In the genomic region with DNA sequence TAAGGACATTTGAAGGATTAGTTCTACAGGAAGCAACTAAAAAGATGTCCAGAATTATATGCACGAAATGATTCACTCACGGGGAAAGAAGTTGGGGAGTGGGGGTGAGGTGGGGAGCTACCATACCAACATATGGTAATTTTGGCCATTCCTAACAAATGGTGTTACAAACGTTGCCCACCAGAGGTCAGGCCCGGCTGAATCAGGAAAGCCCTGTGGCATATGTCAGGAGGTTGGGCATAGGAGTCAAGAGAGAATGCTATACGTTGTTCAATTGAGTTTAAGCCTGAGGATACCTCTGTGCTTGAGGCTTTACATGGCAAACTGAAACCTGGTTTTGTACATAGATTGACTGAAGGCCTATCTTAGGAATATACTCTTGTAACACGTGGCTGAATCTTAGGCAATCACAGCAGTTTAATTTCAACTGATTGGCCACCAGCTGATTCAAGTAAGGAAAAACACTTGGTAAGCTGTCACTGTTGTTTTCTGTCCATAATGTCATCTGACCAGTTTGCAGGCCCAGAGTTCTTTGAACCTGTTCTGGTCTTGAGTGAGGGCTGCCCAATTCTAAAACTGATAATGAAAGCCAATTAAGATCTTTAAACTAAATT, we compare ENCODE assay signal across 1 cellular context.
A peak's percentile ranks its signal among the peaks of the same experiment; 100 is the strongest.
TF ChIP-seq lines count a peak whose summit lies in the region.

No MANE protein-coding gene starts in this region.

TF ChIP-seq in HEK293, 187 proteins besides CTCF, POLR2A, EP300 and RAD21 (continued from another document):
- TF ChIP-seq ZNF660 (tag by site-specific recombination; IDR thresholded peaks at IDR 0.05) = 0 out of 2 replicates have a peak, but pooled peaks have one; percentile 27
- peak; percentile 71 for TF ChIP-seq ZNF654 (tag by site-specific recombination; IDR thresholded peaks at IDR 0.05; ENCODE audit: low read depth)
- no peak for TF ChIP-seq ZNF791 (tag by site-specific recombination; IDR thresholded peaks at IDR 0.05)
- TF ChIP-seq ZNF2 (tag by site-specific recombination; IDR thresholded peaks at IDR 0.05) = peak; percentile 40; the same call in 1 of the 2 replicates
- TF ChIP-seq HOXA7 (CRISPR knock-in tag; IDR thresholded peaks at IDR 0.05; ENCODE audit: borderline replicate concordance) = no peak
